In genomic region chr13:22625691-22626090, GRCh38 we compare ENCODE assay signal across 7 cellular contexts.
"Had no signal": no experiment of that assay in that cellular context is flagged by ENCODE, and none has a peak within 500 bp of the region (broad histone marks: within the 10 kb centered on the region; RNA-seq: fewer than 3 reads in every experiment).

No MANE protein-coding gene starts in this region.

- H3K27ac ChIP-seq: HL-60, KMS-11 had no signal

- ATAC-seq: HepG2, K562 had no signal

- H3K9ac ChIP-seq: KMS-11 had no signal

- DNase-seq: IMR-90, KBM-7, KG1 had no signal

- H3K4me2 ChIP-seq: KMS-11 had no signal

- H3K4me3 ChIP-seq: K562 had no signal
